16 cellular contexts compared by ENCODE assay signal in genomic region chr1:19734472-19734999, GRCh38.
DNase-seq lines count a peak whose midpoint lies in the region; ATAC-seq and TF ChIP-seq lines count a peak whose summit lies in the region.
"Had no signal": no experiment of that assay in that cellular context is flagged by ENCODE, and none has a peak within 500 bp of the region (broad histone marks: within the 10 kb centered on the region; RNA-seq: fewer than 3 reads in every experiment).

No MANE protein-coding gene starts in this region.

- no peaks in the 10 kb centered on the region for H3K9me3 ChIP-seq in fibroblast of lung (ENCODE audit: control insufficient read depth, insufficient read depth, low read depth, low read length)

- H2AFZ ChIP-seq in fibroblast of lung (ENCODE audit: low read length): no peak overlapping the region

- no peaks in the 10 kb centered on the region for H3K79me2 ChIP-seq in fibroblast of lung (ENCODE audit: control insufficient read depth, insufficient read depth, low read length)

- H3K9ac ChIP-seq in fibroblast of lung (ENCODE audit: insufficient read depth, low read length) (no peak overlapping the region), rectal smooth muscle tissue (ENCODE audit: low read length) (no peak overlapping the region)
- H3K9ac ChIP-seq: BLaER1 treated with 17β-estradiol and CSF1 and Interleukin-3, amounts not matched to agents 10 nM and 100 nM had no signal

- peaks cover 15% of the 10 kb centered on the region for H3K4me1 ChIP-seq in fibroblast of lung (ENCODE audit: control insufficient read depth, extremely low read depth, insufficient read depth, low read length)
- peaks cover 39% of the 10 kb centered on the region for H3K4me1 ChIP-seq in rectal smooth muscle tissue (ENCODE audit: control insufficient read depth, insufficient read depth, low read length)
- H3K4me1 ChIP-seq: BLaER1 treated with 17β-estradiol and CSF1 and Interleukin-3, amounts not matched to agents 10 nM and 100 nM had no signal

- H3K27ac ChIP-seq in fibroblast of lung (ENCODE audit: insufficient read depth, low read length) (peak overlapping the region; percentile 84), rectal smooth muscle tissue (ENCODE audit: low read depth, low read length) (peak overlapping the region; percentile 69)
- H3K27ac ChIP-seq: BLaER1 treated with 17β-estradiol and CSF1 and Interleukin-3, amounts not matched to agents 10 nM and 100 nM; epithelial cell of prostate had no signal

- ATAC-seq in omental fat pad (ENCODE audit: low FRiP score): no peak
- ATAC-seq: activated CD8-positive, alpha-beta T cell treated with anti-CD3 and anti-CD28 coated beads, Interleukin-2, amount 10 ng/mL, durations not matched to agents 7 days and 5 days; stimulated activated naive B cell treated with anti-CD40 and anti-IgM and Interleukin-4, amounts not matched to agents 10 μg/mL and 1 μg/mL and 100 μg/mL, for 72 hours had no signal

- H3K27me3 ChIP-seq in fibroblast of lung (ENCODE audit: control insufficient read depth, insufficient read depth, low read length) (no peaks in the 10 kb centered on the region), rectal smooth muscle tissue (ENCODE audit: control insufficient read depth, insufficient read depth, low read length) (no peaks in the 10 kb centered on the region)
- H3K27me3 ChIP-seq: BLaER1 treated with 17β-estradiol and CSF1 and Interleukin-3, amounts not matched to agents 10 nM and 100 nM had no signal

- no peaks in the 10 kb centered on the region for H4K20me1 ChIP-seq in fibroblast of lung (ENCODE audit: control insufficient read depth, extremely low read depth, insufficient read depth, low read length)

- H3K36me3 ChIP-seq in fibroblast of lung (ENCODE audit: control insufficient read depth, insufficient read depth, low read length): no peaks in the 10 kb centered on the region
- peaks cover 8% of the 10 kb centered on the region for H3K36me3 ChIP-seq in rectal smooth muscle tissue (ENCODE audit: control insufficient read depth, insufficient read depth, low read length)

- TF ChIP-seq CTCF in fibroblast of lung (conservative IDR thresholded peaks at IDR 0.05 in 1 of 2, IDR thresholded peaks at IDR 0.05 in 1 of 2; ENCODE audit: low read depth in 1 of 2, low read length in 2 of 2) (no peak), omental fat pad (IDR thresholded peaks at IDR 0.05) (no peak)

- H3K4me3 ChIP-seq in fibroblast of lung (replicated peaks in 1 of 4; ENCODE audit: control extremely low read depth in 1 of 4, insufficient read depth in 1 of 4, low read depth in 3 of 4, low read length in 4 of 4) (no peak overlapping the region), rectal smooth muscle tissue (ENCODE audit: low read length) (no peak overlapping the region)
- H3K4me3 ChIP-seq: BLaER1 treated with 17β-estradiol and CSF1 and Interleukin-3, amounts not matched to agents 10 nM and 100 nM had no signal

- no peak overlapping the region for H3K4me2 ChIP-seq in fibroblast of lung (ENCODE audit: extremely low read depth, insufficient read depth, low read length)
- H3K4me2 ChIP-seq: BLaER1 treated with 17β-estradiol and CSF1 and Interleukin-3, amounts not matched to agents 10 nM and 100 nM had no signal

- DNase-seq in Daoy (ENCODE audit: low read depth) (peak; percentile 47), RPMI7951 (ENCODE audit: low read depth) (peak; percentile 61), fibroblast of lung (ENCODE audit: low read depth in 2 of 2) (peak; percentile 61 to 87), inferior parietal cortex (ENCODE audit: extremely low spot score) (no peak), NOMO-1 treated with dmso at 0.1 percent for 144 hours (lab: John Stamatoyannopoulos, UW; ENCODE audit: unreplicated experiment) (no peak), omental fat pad (ENCODE audit: low spot score) (no peak), NCI-H1105 treated with DMSO at 0.1 percent for 48 hours (lab: John Stamatoyannopoulos, UW) (no peak)
- DNase-seq: activated CD8-positive, alpha-beta T cell treated with anti-CD3 and anti-CD28 coated beads, Interleukin-2, amount 10 ng/mL, durations not matched to agents 7 days and 5 days; activated gamma-delta T cell treated with Interleukin-2 at 50 U/mL for 16 hours; H7; MV-4-11; stimulated activated CD4-positive, alpha-beta T cell treated with anti-CD3 and anti-CD28 coated beads, Interleukin-4, amount 100 ng/mL, for 24 hours; stimulated activated naive B cell treated with anti-CD40 and anti-IgM and Interleukin-4, amounts not matched to agents 10 μg/mL and 1 μg/mL and 100 μg/mL, for 72 hours had no signal

Comparison
In these comparisons a context has a peak if more than half of its experiments do, and no peak if none do; other contexts are left out.
1. DNase-seq: peak in Daoy (single experiment), RPMI7951 (single experiment) and fibroblast of lung (2 of 2); none in inferior parietal cortex (single experiment), NOMO-1 treated with dmso at 0.1 percent for 144 hours (single experiment), omental fat pad (single experiment) and NCI-H1105 treated with DMSO at 0.1 percent for 48 hours (single experiment).